22 cellular contexts compared by ENCODE assay signal in genomic region chr22:35448552-35448922, GRCh38.
"Had no signal": no experiment of that assay in that cellular context is flagged by ENCODE, and none has a peak within 500 bp of the region (broad histone marks: within the 10 kb centered on the region; RNA-seq: fewer than 3 reads in every experiment).

No MANE protein-coding gene starts in this region.

- H3K9ac ChIP-seq: parathyroid adenoma had no signal

- H3K36me3 ChIP-seq: right lobe of liver, upper lobe of left lung had no signal

- H3K9me3 Mint-ChIP-seq: activated B cell treated with CpG ODN at 0.5 μM for 24 hours; activated naive CD4-positive, alpha-beta T cell treated with anti-CD3 and anti-CD28 coated beads, Interleukin-2, amount 50 U/mL, for 72 hours; activated T-cell treated with anti-CD3 and anti-CD28 coated beads, Interleukin-2, amount 50 U/mL, for 72 hours; memory B cell had no signal

- ATAC-seq: naive thymus-derived CD4-positive, alpha-beta T cell had no signal

- H3K27me3 ChIP-seq: hepatocyte, neutrophil, right lobe of liver, testis, upper lobe of left lung had no signal

- H3K4me1 ChIP-seq: parathyroid adenoma, right lobe of liver, testis had no signal

- H3K27ac ChIP-seq: epithelial cell of prostate, hepatocyte, neutrophil, parathyroid adenoma, right lobe of liver, testis, upper lobe of left lung had no signal

- H3K4me3 Mint-ChIP-seq: activated B cell treated with CpG ODN at 0.5 μM for 24 hours; activated T-cell treated with anti-CD3 and anti-CD28 coated beads, Interleukin-2, amount 50 U/mL, for 72 hours; memory B cell; naive thymus-derived CD4-positive, alpha-beta T cell had no signal

- H3K27ac Mint-ChIP-seq: activated B cell treated with CpG ODN at 0.5 μM for 24 hours; activated T-cell treated with anti-CD3 and anti-CD28 coated beads, Interleukin-2, amount 50 U/mL, for 72 hours; memory B cell had no signal

- H3K27me3 Mint-ChIP-seq: activated B cell treated with CpG ODN at 0.5 μM for 24 hours; memory B cell; naive thymus-derived CD4-positive, alpha-beta T cell had no signal

- H2AFZ ChIP-seq: hepatocyte, parathyroid adenoma had no signal

- H3K9me3 ChIP-seq: mucosa of descending colon, neutrophil, right lobe of liver, testis, upper lobe of left lung had no signal

- H3K4me2 ChIP-seq: hepatocyte had no signal

- DNase-seq: activated B cell treated with CpG ODN at 0.5 μM for 24 hours; activated CD4-positive, alpha-beta T cell treated with anti-CD3 and anti-CD28 coated beads for 4 hours; activated CD8-positive, alpha-beta memory T cell treated with anti-CD3 and anti-CD28 coated beads, Interleukin-2, amount 50 U/mL, for 4 hours; activated gamma-delta T cell treated with Interleukin-2 at 50 U/mL for 16 hours; activated T-cell treated with anti-CD3 and anti-CD28 coated beads, Interleukin-2, amount 50 U/mL, for 72 hours; amygdala; foreskin fibroblast; naive thymus-derived CD4-positive, alpha-beta T cell; right lobe of liver; stimulated activated CD4-positive, alpha-beta T cell treated with anti-CD3 and anti-CD28 coated beads, Interleukin-15, amount 100 ng/mL, for 24 hours; stimulated activated CD4-positive, alpha-beta T cell treated with anti-CD3 and anti-CD28 coated beads, Interleukin-2, amount 100 ng/mL, for 48 hours; testis; upper lobe of left lung had no signal

- FAIRE-seq: small intestine, TTC549 had no signal

- H3K4me3 ChIP-seq: hepatocyte, mucosa of descending colon, right lobe of liver, testis, upper lobe of left lung had no signal

- H3K79me2 ChIP-seq: hepatocyte, parathyroid adenoma had no signal
